39 cellular contexts compared by ENCODE assay signal in genomic region chr18:72772916-72773315, GRCh38.
"Had no signal": no experiment of that assay in that cellular context is flagged by ENCODE, and none has a peak within 500 bp of the region (broad histone marks: within the 10 kb centered on the region; RNA-seq: fewer than 3 reads in every experiment).

No MANE protein-coding gene starts in this region.

- H3K9me3 ChIP-seq: adrenal gland, ascending aorta, body of pancreas, breast epithelium had no signal

- DNase-seq: activated effector memory CD4-positive, alpha-beta T cell treated with anti-CD3 and anti-CD28 coated beads, Interleukin-2, amount 50 U/mL, for 16 hours; activated effector memory CD4-positive, alpha-beta T cell treated with Interleukin-2 at 50 U/mL for 16 hours; activated gamma-delta T cell; activated gamma-delta T cell treated with Interleukin-2 at 50 U/mL for 16 hours; activated naive CD4-positive, alpha-beta T cell; activated naive CD4-positive, alpha-beta T cell treated with anti-CD3 and anti-CD28 coated beads for 36 hours; activated naive CD4-positive, alpha-beta T cell treated with anti-CD3 and anti-CD28 coated beads, Interleukin-2, amount 10 ng/mL, durations not matched to agents 7 days and 5 days; activated naive CD4-positive, alpha-beta T cell treated with anti-CD3 and anti-CD28 coated beads, Interleukin-2, amount 50 U/mL, for 16 hours; activated naive CD4-positive, alpha-beta T cell treated with Interleukin-2 at 50 U/mL for 16 hours; activated naive CD8-positive, alpha-beta T cell treated with anti-CD3 and anti-CD28 coated beads for 36 hours; activated naive CD8-positive, alpha-beta T cell treated with anti-CD3 and anti-CD28 coated beads, Interleukin-2, amount 10 ng/mL, durations not matched to agents 7 days and 5 days; activated naive CD8-positive, alpha-beta T cell treated with anti-CD3 and anti-CD28 coated beads, Interleukin-2, amount 50 U/mL, for 24 hours; activated T-cell treated with anti-CD3 and anti-CD28 coated beads, Interleukin-2, amount 50 U/mL, for 1 hour; activated T-cell treated with anti-CD3 and anti-CD28 coated beads, Interleukin-2, amount 50 U/mL, for 24 hours; activated T-cell treated with anti-CD3 and anti-CD28 coated beads, Interleukin-2, amount 50 U/mL, for 4 hours; activated T-cell treated with anti-CD3 and anti-CD28 coated beads, Interleukin-2, amount 50 U/mL, for 48 hours; activated T-cell treated with anti-CD3 and anti-CD28 coated beads, Interleukin-2, amount 50 U/mL, for 72 hours; adrenal gland; amniotic stem cell; amygdala; anterior cingulate cortex; aorta; body of pancreas; brain microvascular endothelial cell; central memory CD4-positive, alpha-beta T cell; cerebellar nuclear complex had no signal

- H3K27ac Mint-ChIP-seq: activated naive CD4-positive, alpha-beta T cell treated with anti-CD3 and anti-CD28 coated beads for 36 hours; activated naive CD4-positive, alpha-beta T cell treated with anti-CD3 and anti-CD28 coated beads, Interleukin-2, amount 10 ng/mL, durations not matched to agents 7 days and 5 days; activated naive CD4-positive, alpha-beta T cell treated with anti-CD3 and anti-CD28 coated beads, Interleukin-2, amount 50 U/mL, for 24 hours; activated naive CD4-positive, alpha-beta T cell treated with anti-CD3 and anti-CD28 coated beads, Interleukin-2, amount 50 U/mL, for 72 hours; activated naive CD8-positive, alpha-beta T cell; activated naive CD8-positive, alpha-beta T cell treated with anti-CD3 and anti-CD28 coated beads for 36 hours; activated naive CD8-positive, alpha-beta T cell treated with anti-CD3 and anti-CD28 coated beads, Interleukin-2, amount 10 ng/mL, durations not matched to agents 7 days and 5 days; activated naive CD8-positive, alpha-beta T cell treated with anti-CD3 and anti-CD28 coated beads, Interleukin-2, amount 50 U/mL, for 24 hours; activated T-cell treated with anti-CD3 and anti-CD28 coated beads, Interleukin-2, amount 50 U/mL, for 24 hours; activated T-cell treated with anti-CD3 and anti-CD28 coated beads, Interleukin-2, amount 50 U/mL, for 72 hours; activated T-helper 1 cell treated with anti-CD3 and anti-CD28 coated beads, Interleukin-12 subunit alpha, Interleukin-12 subunit beta, Interleukin-2, Interleukin-4 antibody, amounts not matched to agents 30 ng/mL and 10 ng/mL and 1 ng/mL, durations not matched to agents 14 hours and 24 hours and 36 hours; activated T-helper 17 cell treated with anti-CD3 and anti-CD28 coated beads, Interleukin-2, amount 50 U/mL, for 72 hours; activated T-helper 2 cell treated with anti-CD3 and anti-CD28 coated beads, Interferon-gamma antibody, Interleukin-2, Interleukin-4, amounts not matched to agents 10 μg/mL and 5 μg/mL and 100 μg/mL, durations not matched to agents 14 hours and 24 hours and 36 hours; brain had no signal

- H3K36me3 Mint-ChIP-seq: activated naive CD4-positive, alpha-beta T cell treated with anti-CD3 and anti-CD28 coated beads, Interleukin-2, amount 10 ng/mL, durations not matched to agents 7 days and 5 days; activated naive CD4-positive, alpha-beta T cell treated with anti-CD3 and anti-CD28 coated beads, Interleukin-2, amount 50 U/mL, for 24 hours; activated naive CD4-positive, alpha-beta T cell treated with anti-CD3 and anti-CD28 coated beads, Interleukin-2, amount 50 U/mL, for 72 hours; activated naive CD8-positive, alpha-beta T cell; activated naive CD8-positive, alpha-beta T cell treated with anti-CD3 and anti-CD28 coated beads for 36 hours; activated naive CD8-positive, alpha-beta T cell treated with anti-CD3 and anti-CD28 coated beads, Interleukin-2, amount 10 ng/mL, durations not matched to agents 7 days and 5 days; brain had no signal

- H3K4me1 ChIP-seq: adrenal gland, ascending aorta, body of pancreas, breast epithelium had no signal

- H3K4me1 Mint-ChIP-seq: activated naive CD4-positive, alpha-beta T cell treated with anti-CD3 and anti-CD28 coated beads, Interleukin-2, amount 10 ng/mL, durations not matched to agents 7 days and 5 days; activated naive CD4-positive, alpha-beta T cell treated with anti-CD3 and anti-CD28 coated beads, Interleukin-2, amount 50 U/mL, for 24 hours; activated naive CD8-positive, alpha-beta T cell treated with anti-CD3 and anti-CD28 coated beads for 36 hours; activated naive CD8-positive, alpha-beta T cell treated with anti-CD3 and anti-CD28 coated beads, Interleukin-2, amount 10 ng/mL, durations not matched to agents 7 days and 5 days; activated naive CD8-positive, alpha-beta T cell treated with anti-CD3 and anti-CD28 coated beads, Interleukin-2, amount 50 U/mL, for 24 hours; activated T-helper 17 cell treated with anti-CD3 and anti-CD28 coated beads, Interleukin-2, amount 50 U/mL, for 72 hours; brain; central memory CD8-positive, alpha-beta T cell had no signal

- H3K27ac ChIP-seq: adrenal gland, ascending aorta, body of pancreas, brain microvascular endothelial cell, breast epithelium, cardiac muscle cell had no signal

- H3K27me3 Mint-ChIP-seq: activated naive CD4-positive, alpha-beta T cell treated with anti-CD3 and anti-CD28 coated beads, Interleukin-2, amount 10 ng/mL, durations not matched to agents 7 days and 5 days; activated naive CD4-positive, alpha-beta T cell treated with anti-CD3 and anti-CD28 coated beads, Interleukin-2, amount 50 U/mL, for 24 hours; activated naive CD8-positive, alpha-beta T cell; activated naive CD8-positive, alpha-beta T cell treated with anti-CD3 and anti-CD28 coated beads for 36 hours; activated naive CD8-positive, alpha-beta T cell treated with anti-CD3 and anti-CD28 coated beads, Interleukin-2, amount 10 ng/mL, durations not matched to agents 7 days and 5 days; activated naive CD8-positive, alpha-beta T cell treated with anti-CD3 and anti-CD28 coated beads, Interleukin-2, amount 50 U/mL, for 24 hours; activated T-cell treated with anti-CD3 and anti-CD28 coated beads, Interleukin-2, amount 50 U/mL, for 24 hours; activated T-helper 17 cell treated with anti-CD3 and anti-CD28 coated beads, Interleukin-2, amount 50 U/mL, for 72 hours; brain; central memory CD8-positive, alpha-beta T cell had no signal

- H3K36me3 ChIP-seq: adrenal gland, ascending aorta, brain microvascular endothelial cell, breast epithelium, cardiac muscle cell had no signal

- H3K27me3 ChIP-seq: adrenal gland, ascending aorta, body of pancreas, brain microvascular endothelial cell, breast epithelium, cardiac muscle cell had no signal

- H3K9me3 Mint-ChIP-seq: activated naive CD4-positive, alpha-beta T cell treated with anti-CD3 and anti-CD28 coated beads for 36 hours; activated naive CD4-positive, alpha-beta T cell treated with anti-CD3 and anti-CD28 coated beads, Interleukin-2, amount 10 ng/mL, durations not matched to agents 7 days and 5 days; activated naive CD4-positive, alpha-beta T cell treated with anti-CD3 and anti-CD28 coated beads, Interleukin-2, amount 50 U/mL, for 24 hours; activated naive CD4-positive, alpha-beta T cell treated with anti-CD3 and anti-CD28 coated beads, Interleukin-2, amount 50 U/mL, for 72 hours; activated naive CD8-positive, alpha-beta T cell treated with anti-CD3 and anti-CD28 coated beads for 36 hours; activated naive CD8-positive, alpha-beta T cell treated with anti-CD3 and anti-CD28 coated beads, Interleukin-2, amount 10 ng/mL, durations not matched to agents 7 days and 5 days; activated naive CD8-positive, alpha-beta T cell treated with anti-CD3 and anti-CD28 coated beads, Interleukin-2, amount 50 U/mL, for 24 hours; activated T-cell treated with anti-CD3 and anti-CD28 coated beads, Interleukin-2, amount 50 U/mL, for 4 hours; activated T-cell treated with anti-CD3 and anti-CD28 coated beads, Interleukin-2, amount 50 U/mL, for 72 hours; activated T-helper 1 cell treated with anti-CD3 and anti-CD28 coated beads, Interleukin-12 subunit alpha, Interleukin-12 subunit beta, Interleukin-2, Interleukin-4 antibody, amounts not matched to agents 30 ng/mL and 10 ng/mL and 1 ng/mL, durations not matched to agents 14 hours and 24 hours and 36 hours; activated T-helper 2 cell treated with anti-CD3 and anti-CD28 coated beads, Interferon-gamma antibody, Interleukin-2, Interleukin-4, amounts not matched to agents 10 μg/mL and 5 μg/mL and 100 μg/mL, durations not matched to agents 14 hours and 24 hours and 36 hours; brain had no signal

- H3K4me3 ChIP-seq: adrenal gland, ascending aorta, body of pancreas, breast epithelium, cardiac muscle cell had no signal

- H3K4me3 Mint-ChIP-seq: activated naive CD4-positive, alpha-beta T cell treated with anti-CD3 and anti-CD28 coated beads for 36 hours; activated naive CD4-positive, alpha-beta T cell treated with anti-CD3 and anti-CD28 coated beads, Interleukin-2, amount 10 ng/mL, durations not matched to agents 7 days and 5 days; activated naive CD4-positive, alpha-beta T cell treated with anti-CD3 and anti-CD28 coated beads, Interleukin-2, amount 50 U/mL, for 24 hours; activated naive CD8-positive, alpha-beta T cell; activated naive CD8-positive, alpha-beta T cell treated with anti-CD3 and anti-CD28 coated beads for 36 hours; activated naive CD8-positive, alpha-beta T cell treated with anti-CD3 and anti-CD28 coated beads, Interleukin-2, amount 10 ng/mL, durations not matched to agents 7 days and 5 days; activated naive CD8-positive, alpha-beta T cell treated with anti-CD3 and anti-CD28 coated beads, Interleukin-2, amount 50 U/mL, for 24 hours; activated T-cell treated with anti-CD3 and anti-CD28 coated beads, Interleukin-2, amount 50 U/mL, for 24 hours; activated T-cell treated with anti-CD3 and anti-CD28 coated beads, Interleukin-2, amount 50 U/mL, for 4 hours; activated T-cell treated with anti-CD3 and anti-CD28 coated beads, Interleukin-2, amount 50 U/mL, for 72 hours; activated T-helper 1 cell treated with anti-CD3 and anti-CD28 coated beads, Interleukin-12 subunit alpha, Interleukin-12 subunit beta, Interleukin-2, Interleukin-4 antibody, amounts not matched to agents 30 ng/mL and 10 ng/mL and 1 ng/mL, durations not matched to agents 14 hours and 24 hours and 36 hours; activated T-helper 17 cell treated with anti-CD3 and anti-CD28 coated beads, Interleukin-2, amount 50 U/mL, for 72 hours; brain; central memory CD8-positive, alpha-beta T cell had no signal

- FAIRE-seq: astrocyte, bronchial epithelial cell had no signal
